ENCODE assay signal across 17 cellular contexts in the genomic region with DNA sequence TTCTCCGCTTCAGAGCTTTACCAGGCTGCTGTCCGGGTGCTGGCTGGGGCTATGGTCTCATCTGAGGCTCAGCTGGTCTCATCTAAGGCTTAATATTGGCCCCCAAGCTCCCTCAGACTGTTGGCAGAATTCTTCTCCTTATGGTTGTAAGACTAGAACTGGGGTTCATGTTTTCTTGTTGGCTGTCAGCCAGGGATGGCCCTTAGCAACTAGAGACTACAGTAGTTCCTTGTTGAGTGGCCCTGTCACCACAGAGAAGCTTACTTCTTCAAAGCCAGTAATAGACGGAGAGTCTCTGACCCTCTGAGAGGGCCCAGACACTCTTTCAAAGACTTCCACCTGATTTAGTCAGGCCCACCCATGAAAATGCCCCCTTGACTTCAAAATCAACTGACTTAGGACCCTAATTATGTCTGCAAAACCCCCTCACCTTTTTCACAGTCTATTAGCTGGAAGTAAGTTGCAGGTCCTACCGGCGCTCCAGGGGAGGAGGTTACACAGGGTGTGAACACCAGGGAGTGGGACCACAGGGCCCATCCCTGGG. TPM values are rescaled to one million over a fixed set of nuclear protein-coding genes. Genes with fewer than 3 reads are reported as not detected.
DNase-seq lines count a peak whose midpoint lies in the region; ATAC-seq and TF ChIP-seq lines count a peak whose summit lies in the region.
"Had no signal": no experiment of that assay in that cellular context is flagged by ENCODE, and none has a peak within 500 bp of the region (broad histone marks: within the 10 kb centered on the region; RNA-seq: fewer than 3 reads in every experiment).

No MANE protein-coding gene starts in this region.

- H3K9me3 ChIP-seq in transverse colon (no peaks in the 10 kb centered on the region), ascending aorta (no peaks in the 10 kb centered on the region)

- ATAC-seq in Right ventricle myocardium superior (ENCODE audit: poor library complexity) (peak; percentile 51), WTC11 (no peak)
- ATAC-seq: activated T-helper 17 cell treated with anti-CD3 and anti-CD28 coated beads, Interleukin-2, amount 50 U/mL, for 72 hours had no signal

- H3K4me3 Mint-ChIP-seq in WTC11 = no peak overlapping the region
- H3K4me3 Mint-ChIP-seq: activated T-helper 17 cell treated with anti-CD3 and anti-CD28 coated beads, Interleukin-2, amount 50 U/mL, for 72 hours had no signal

- peaks cover 33% of the 10 kb centered on the region for H3K36me3 Mint-ChIP-seq in WTC11

- no peaks in the 10 kb centered on the region for H3K27me3 ChIP-seq in transverse colon
- no peaks in the 10 kb centered on the region for H3K27me3 ChIP-seq in ascending aorta

- H3K36me3 ChIP-seq in transverse colon (no peaks in the 10 kb centered on the region), ascending aorta (no peaks in the 10 kb centered on the region)

- H3K4me1 Mint-ChIP-seq in WTC11 = peaks cover 16% of the 10 kb centered on the region

- TF ChIP-seq EP300 in transverse colon (IDR thresholded peaks at IDR 0.05; ENCODE audit: low read depth) = no peak

- DNase-seq in Right ventricle myocardium superior = no peak
- DNase-seq in cardiac septum (ENCODE audit: low spot score) = no peak
- peak; percentile 28 to 43 for DNase-seq in NOMO-1 (lab: John Stamatoyannopoulos, UW; ENCODE audit: unreplicated experiment in 2 of 2)
- peak; percentile 57 for DNase-seq in globus pallidus (ENCODE audit: low spot score)
- DNase-seq in transverse colon = peak; percentile 34
- DNase-seq in WTC11 (ENCODE audit: low spot score) = no peak
- DNase-seq in COLO829 (ENCODE audit: low spot score) = no peak
- DNase-seq in ascending aorta (ENCODE audit: low spot score in 2 of 2) = no peak
- DNase-seq: activated CD4-positive, alpha-beta T cell treated with anti-CD3 and anti-CD28 coated beads for 4 hours; NCI-H2029; stimulated activated CD4-positive, alpha-beta T cell treated with anti-CD3 and anti-CD28 coated beads, Interleukin-15, amount 100 ng/mL, for 24 hours; trophoblast cell had no signal

- H3K27ac ChIP-seq in transverse colon (no peak overlapping the region), ascending aorta (no peak overlapping the region)
- H3K27ac ChIP-seq: KMS-11 had no signal

- H3K27me3 Mint-ChIP-seq in WTC11 (ENCODE audit: low read depth) = peaks cover under 1% of the 10 kb centered on the region
- H3K27me3 Mint-ChIP-seq: activated T-helper 17 cell treated with anti-CD3 and anti-CD28 coated beads, Interleukin-2, amount 50 U/mL, for 72 hours had no signal

- 94 to 100% methylated on average over 1 to 5 of the region's 5 CpGs for WGBS in transverse colon (ENCODE audit: low coverage in 1 of 2), 2 donors

- no peak for TF ChIP-seq CTCF in transverse colon (IDR thresholded peaks at IDR 0.05)
- no peak for TF ChIP-seq CTCF in WTC11 (IDR thresholded peaks at IDR 0.05)
- no peak for TF ChIP-seq CTCF in ascending aorta (IDR thresholded peaks at IDR 0.05)

- in situ Hi-C loops in transverse colon (cut with MboI; ENCODE audit: low pct_ligation_motif_present in 1 of 4, low pct_unique_long_range_greater_than_20kb in 1 of 4, low sequenced_read_pairs in 3 of 4) = no loop called here

- POLR2A ChIA-PET in WTC11 (lab: Charles Lee) = no interaction called here

- H3K27ac Mint-ChIP-seq in WTC11 = no peak overlapping the region; the same call in 1 of the 2 replicates
- H3K27ac Mint-ChIP-seq: activated T-helper 17 cell treated with anti-CD3 and anti-CD28 coated beads, Interleukin-2, amount 50 U/mL, for 72 hours had no signal

- H3K4me1 ChIP-seq in transverse colon (peaks cover 0 to 8% (median 0%) of the 10 kb centered on the region in 4 donors), ascending aorta (no peaks in the 10 kb centered on the region)

- intact Hi-C loops in Right ventricle myocardium superior (cut with DNase I) (no loop called here), cardiac septum (cut with DNase I) (no loop called here), transverse colon (cut with DNase I; ENCODE audit: low total_unique reads) (no loop called here), ascending aorta (cut with DNase I) (no loop called here)

- no peak for TF ChIP-seq POLR2A in transverse colon (IDR thresholded peaks at IDR 0.05)

- CTCF ChIA-PET in WTC11 (lab: Charles Lee) = interaction anchor here (3.5 kb wide), 1 partner anchor 14 kb away, joined by 19 read pairs; no protein-coding TSS in a partner anchor

- peaks cover 17% of the 10 kb centered on the region for H3K9me3 Mint-ChIP-seq in WTC11

- H3K4me3 ChIP-seq in transverse colon (no peak overlapping the region), ascending aorta (no peak overlapping the region)

TF ChIP-seq in WTC11, 78 proteins besides CTCF, POLR2A, EP300 and RAD21 (continues in another document):
- TF ChIP-seq, protein P1, sequence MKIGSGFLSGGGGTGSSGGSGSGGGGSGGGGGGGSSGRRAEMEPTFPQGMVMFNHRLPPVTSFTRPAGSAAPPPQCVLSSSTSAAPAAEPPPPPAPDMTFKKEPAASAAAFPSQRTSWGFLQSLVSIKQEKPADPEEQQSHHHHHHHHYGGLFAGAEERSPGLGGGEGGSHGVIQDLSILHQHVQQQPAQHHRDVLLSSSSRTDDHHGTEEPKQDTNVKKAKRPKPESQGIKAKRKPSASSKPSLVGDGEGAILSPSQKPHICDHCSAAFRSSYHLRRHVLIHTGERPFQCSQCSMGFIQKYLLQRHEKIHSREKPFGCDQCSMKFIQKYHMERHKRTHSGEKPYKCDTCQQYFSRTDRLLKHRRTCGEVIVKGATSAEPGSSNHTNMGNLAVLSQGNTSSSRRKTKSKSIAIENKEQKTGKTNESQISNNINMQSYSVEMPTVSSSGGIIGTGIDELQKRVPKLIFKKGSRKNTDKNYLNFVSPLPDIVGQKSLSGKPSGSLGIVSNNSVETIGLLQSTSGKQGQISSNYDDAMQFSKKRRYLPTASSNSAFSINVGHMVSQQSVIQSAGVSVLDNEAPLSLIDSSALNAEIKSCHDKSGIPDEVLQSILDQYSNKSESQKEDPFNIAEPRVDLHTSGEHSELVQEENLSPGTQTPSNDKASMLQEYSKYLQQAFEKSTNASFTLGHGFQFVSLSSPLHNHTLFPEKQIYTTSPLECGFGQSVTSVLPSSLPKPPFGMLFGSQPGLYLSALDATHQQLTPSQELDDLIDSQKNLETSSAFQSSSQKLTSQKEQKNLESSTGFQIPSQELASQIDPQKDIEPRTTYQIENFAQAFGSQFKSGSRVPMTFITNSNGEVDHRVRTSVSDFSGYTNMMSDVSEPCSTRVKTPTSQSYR (CRISPR knock-in tag; IDR thresholded peaks at IDR 0.05) = no peak
- TF ChIP-seq KAT7 (CRISPR knock-in tag; IDR thresholded peaks at IDR 0.05; ENCODE audit: borderline replicate concordance) = no peak
- no peak for TF ChIP-seq GTF2I (CRISPR knock-in tag; conservative IDR thresholded peaks at IDR 0.05)
- TF ChIP-seq TP53 (CRISPR knock-in tag; IDR thresholded peaks at IDR 0.05) = no peak
- TF ChIP-seq, protein P2, sequence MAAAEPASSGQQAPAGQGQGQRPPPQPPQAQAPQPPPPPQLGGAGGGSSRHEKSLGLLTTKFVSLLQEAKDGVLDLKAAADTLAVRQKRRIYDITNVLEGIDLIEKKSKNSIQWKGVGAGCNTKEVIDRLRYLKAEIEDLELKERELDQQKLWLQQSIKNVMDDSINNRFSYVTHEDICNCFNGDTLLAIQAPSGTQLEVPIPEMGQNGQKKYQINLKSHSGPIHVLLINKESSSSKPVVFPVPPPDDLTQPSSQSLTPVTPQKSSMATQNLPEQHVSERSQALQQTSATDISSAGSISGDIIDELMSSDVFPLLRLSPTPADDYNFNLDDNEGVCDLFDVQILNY (CRISPR knock-in tag; IDR thresholded peaks at IDR 0.05) = no peak
- no peak for TF ChIP-seq CREB1 (CRISPR knock-in tag; IDR thresholded peaks at IDR 0.05)
- TF ChIP-seq, protein P3, sequence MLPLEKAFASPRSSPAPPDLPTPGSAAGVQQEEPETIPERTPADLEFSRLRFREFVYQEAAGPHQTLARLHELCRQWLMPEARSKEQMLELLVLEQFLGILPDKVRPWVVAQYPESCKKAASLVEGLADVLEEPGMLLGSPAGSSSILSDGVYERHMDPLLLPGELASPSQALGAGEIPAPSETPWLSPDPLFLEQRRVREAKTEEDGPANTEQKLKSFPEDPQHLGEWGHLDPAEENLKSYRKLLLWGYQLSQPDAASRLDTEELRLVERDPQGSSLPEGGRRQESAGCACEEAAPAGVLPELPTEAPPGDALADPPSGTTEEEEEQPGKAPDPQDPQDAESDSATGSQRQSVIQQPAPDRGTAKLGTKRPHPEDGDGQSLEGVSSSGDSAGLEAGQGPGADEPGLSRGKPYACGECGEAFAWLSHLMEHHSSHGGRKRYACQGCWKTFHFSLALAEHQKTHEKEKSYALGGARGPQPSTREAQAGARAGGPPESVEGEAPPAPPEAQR (CRISPR knock-in tag; IDR thresholded peaks at IDR 0.05) = no peak
- no peak for TF ChIP-seq IRF2 (CRISPR knock-in tag; IDR thresholded peaks at IDR 0.05; ENCODE audit: borderline replicate concordance, low read depth)
- TF ChIP-seq, protein P4, sequence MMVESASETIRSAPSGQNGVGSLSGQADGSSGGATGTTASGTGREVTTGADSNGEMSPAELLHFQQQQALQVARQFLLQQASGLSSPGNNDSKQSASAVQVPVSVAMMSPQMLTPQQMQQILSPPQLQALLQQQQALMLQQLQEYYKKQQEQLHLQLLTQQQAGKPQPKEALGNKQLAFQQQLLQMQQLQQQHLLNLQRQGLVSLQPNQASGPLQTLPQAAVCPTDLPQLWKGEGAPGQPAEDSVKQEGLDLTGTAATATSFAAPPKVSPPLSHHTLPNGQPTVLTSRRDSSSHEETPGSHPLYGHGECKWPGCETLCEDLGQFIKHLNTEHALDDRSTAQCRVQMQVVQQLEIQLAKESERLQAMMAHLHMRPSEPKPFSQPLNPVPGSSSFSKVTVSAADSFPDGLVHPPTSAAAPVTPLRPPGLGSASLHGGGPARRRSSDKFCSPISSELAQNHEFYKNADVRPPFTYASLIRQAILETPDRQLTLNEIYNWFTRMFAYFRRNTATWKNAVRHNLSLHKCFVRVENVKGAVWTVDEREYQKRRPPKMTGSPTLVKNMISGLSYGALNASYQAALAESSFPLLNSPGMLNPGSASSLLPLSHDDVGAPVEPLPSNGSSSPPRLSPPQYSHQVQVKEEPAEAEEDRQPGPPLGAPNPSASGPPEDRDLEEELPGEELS (CRISPR knock-in tag; IDR thresholded peaks at IDR 0.05) = no peak
- TF ChIP-seq ZNF423 (CRISPR knock-in tag; IDR thresholded peaks at IDR 0.05) = no peak
- no peak for TF ChIP-seq ZBTB21 (CRISPR knock-in tag; IDR thresholded peaks at IDR 0.05; ENCODE audit: borderline replicate concordance)
- no peak for TF ChIP-seq ZNF232 (CRISPR knock-in tag; IDR thresholded peaks at IDR 0.05)
- no peak for TF ChIP-seq MYBL2 (CRISPR knock-in tag; IDR thresholded peaks at IDR 0.05)
- no peak for TF ChIP-seq NR2C2 (CRISPR knock-in tag; IDR thresholded peaks at IDR 0.05)
- TF ChIP-seq SMAD3 (CRISPR knock-in tag; IDR thresholded peaks at IDR 0.05; ENCODE audit: borderline replicate concordance) = no peak
- no peak for TF ChIP-seq SMAD4 (CRISPR knock-in tag; IDR thresholded peaks at IDR 0.05)

RNA-seq across cellular contexts. Expression of a gene that starts 24.2 kb away (rescaled TPM):
- total RNA-seq in Right ventricle myocardium superior = not detected
- total RNA-seq in cardiac septum = not detected
- 1 to 10 TPM in 2 of 4 donors, not detected in 2; 4.9 to 5.6 TPM for total RNA-seq in transverse colon
- 0.09 TPM in 1 of 3 replicates, not detected in the others for total RNA-seq in WTC11 (2021)
- not detected for total RNA-seq in ascending aorta
- total RNA-seq: activated T-helper 17 cell treated with anti-CD3 and anti-CD28 coated beads, Interleukin-2, amount 50 U/mL, for 72 hours; Daoy; mesenteric fat pad; osteocyte had no signal

Comparison
In these comparisons a context has a peak if more than half of its experiments do, and no peak if none do; other contexts are left out.
1. DNase-seq: peak in NOMO-1 (2 of 2), globus pallidus (single experiment) and transverse colon (single experiment); none in Right ventricle myocardium superior (single experiment), cardiac septum (single experiment), WTC11 (single experiment), COLO829 (single experiment) and ascending aorta (0 of 2).